Comparison of ENCODE assay signal across 9 cellular contexts in the genomic region with DNA sequence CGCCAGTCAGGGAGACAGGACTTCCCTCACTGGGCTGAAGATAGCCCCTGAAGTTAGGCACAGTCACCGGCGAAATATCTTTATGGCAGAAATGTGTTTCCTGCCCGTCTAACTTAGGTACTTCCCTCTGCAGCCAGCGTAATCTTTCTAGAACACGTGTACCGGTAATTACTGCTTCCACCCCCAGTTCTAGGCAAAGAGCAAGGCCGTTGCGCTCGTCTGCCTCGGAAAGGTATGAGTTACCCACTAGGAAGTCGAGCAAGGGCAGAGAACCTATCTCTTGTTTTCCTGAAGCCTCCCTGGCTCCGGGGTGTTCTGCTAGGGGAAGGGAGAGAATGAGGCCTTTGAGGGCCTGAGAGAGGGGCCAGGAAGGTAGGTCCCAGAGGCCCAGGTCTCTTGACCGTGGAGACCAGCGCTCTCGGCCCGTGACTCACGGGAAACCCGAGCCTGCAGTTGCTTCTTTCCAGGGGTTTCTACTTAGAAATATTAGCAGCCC.
DNase-seq lines count a peak whose midpoint lies in the region; ATAC-seq lines count a peak whose summit lies in the region.
"Had no signal": no experiment of that assay in that cellular context is flagged by ENCODE, and none has a peak within 500 bp of the region (broad histone marks: within the 10 kb centered on the region; RNA-seq: fewer than 3 reads in every experiment).

No MANE protein-coding gene starts in this region.

- peaks cover 6% of the 10 kb centered on the region for H3K27me3 Mint-ChIP-seq in activated T-cell treated with anti-CD3 and anti-CD28 coated beads, Interleukin-2, amount 50 U/mL, for 24 hours

- H3K4me1 ChIP-seq in mononuclear cell (ENCODE audit: insufficient read depth, low read length): peaks cover 9% of the 10 kb centered on the region

- peak overlapping the region; percentile 76 for H3K27ac Mint-ChIP-seq in activated T-cell treated with anti-CD3 and anti-CD28 coated beads, Interleukin-2, amount 50 U/mL, for 24 hours

- ATAC-seq in HG02759 (IDR thresholded peaks at IDR 0.05; ENCODE audit: unreplicated experiment): peak; percentile 66
- no peak for ATAC-seq in HG03175 (IDR thresholded peaks at IDR 0.05; ENCODE audit: unreplicated experiment)

- H3K27me3 ChIP-seq in mononuclear cell (ENCODE audit: insufficient read depth, low read length): no peaks in the 10 kb centered on the region

- H3K36me3 Mint-ChIP-seq in activated T-cell treated with anti-CD3 and anti-CD28 coated beads, Interleukin-2, amount 50 U/mL, for 24 hours (ENCODE audit: low read depth): peaks cover 5% of the 10 kb centered on the region

- DNase-seq in GDM1 (lab: John Stamatoyannopoulos, UW): peak; percentile 87
- DNase-seq in activated T-cell treated with anti-CD3 and anti-CD28 coated beads, Interleukin-2, amount 50 U/mL, for 24 hours: peak; percentile 46
- DNase-seq in NCI-H146 treated with DMSO at 0.1 percent for 48 hours (lab: John Stamatoyannopoulos, UW; ENCODE audit: unreplicated experiment): no peak
- DNase-seq in HPDE6-E6E7 (ENCODE audit: extremely low spot score): no peak
- DNase-seq in pons (ENCODE audit: low spot score): no peak
- DNase-seq: WERI-Rb-1 had no signal

- H3K9me3 Mint-ChIP-seq in activated T-cell treated with anti-CD3 and anti-CD28 coated beads, Interleukin-2, amount 50 U/mL, for 24 hours: no peaks in the 10 kb centered on the region

- H3K4me1 Mint-ChIP-seq in activated T-cell treated with anti-CD3 and anti-CD28 coated beads, Interleukin-2, amount 50 U/mL, for 24 hours (ENCODE audit: low read depth): peaks cover 7% of the 10 kb centered on the region

- no peaks in the 10 kb centered on the region for H3K9me3 ChIP-seq in mononuclear cell (ENCODE audit: low read depth, low read length)

- peak overlapping the region; percentile 11 for H3K4me3 ChIP-seq in mononuclear cell (ENCODE audit: low read length)

- H3K4me3 Mint-ChIP-seq in activated T-cell treated with anti-CD3 and anti-CD28 coated beads, Interleukin-2, amount 50 U/mL, for 24 hours: peak overlapping the region; percentile 54

Comparison
In these comparisons a context has a peak if more than half of its experiments do, and no peak if none do; other contexts are left out.
1. DNase-seq: peak in GDM1 (single experiment) and activated T-cell treated with anti-CD3 and anti-CD28 coated beads, Interleukin-2, amount 50 U/mL, for 24 hours (single experiment); none in NCI-H146 treated with DMSO at 0.1 percent for 48 hours (single experiment), HPDE6-E6E7 (single experiment) and pons (single experiment).